ENCODE assay signal across 8 cellular contexts in the genomic region with DNA sequence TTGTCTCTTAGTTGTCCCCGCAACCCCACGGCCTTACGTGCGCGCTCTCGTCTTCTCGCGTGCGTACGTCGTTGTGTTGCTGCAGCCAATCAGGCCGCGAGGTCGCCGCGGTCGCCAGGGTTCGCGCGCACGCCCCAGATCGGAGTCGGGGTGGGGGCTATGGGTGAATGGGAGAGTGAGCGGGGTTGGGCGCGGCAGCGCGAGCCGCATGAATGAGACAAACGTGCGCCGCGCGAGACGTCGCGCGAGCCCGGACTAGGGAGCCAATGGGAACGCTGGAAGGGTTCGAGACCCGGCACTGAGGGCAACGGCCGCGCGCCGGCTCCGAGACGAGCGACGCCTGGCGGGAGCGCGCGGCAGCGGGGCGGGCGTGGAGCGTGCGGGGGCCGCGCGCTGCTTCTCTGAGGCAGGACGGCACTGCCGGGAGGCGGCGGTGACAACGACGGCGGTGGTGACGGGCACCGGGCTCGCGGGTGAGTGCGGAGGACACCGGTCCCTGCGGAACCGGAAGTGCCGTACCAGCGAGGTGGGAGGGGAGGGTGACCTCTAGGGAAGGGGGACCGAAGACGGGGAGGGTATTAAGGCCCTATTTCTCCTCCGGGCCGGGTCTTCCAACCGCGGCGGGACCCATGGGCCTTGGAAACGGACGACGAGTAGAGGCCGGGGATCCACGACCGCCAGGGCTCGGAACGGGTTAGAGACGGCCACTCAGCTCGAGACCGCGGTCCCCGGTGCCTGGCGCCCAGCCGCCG. TPM values are rescaled to one million over a fixed set of nuclear protein-coding genes. Genes with fewer than 3 reads are reported as not detected.
DNase-seq lines count a peak whose midpoint lies in the region; ATAC-seq and TF ChIP-seq lines count a peak whose summit lies in the region.

ZDHHC5 (plus strand) TSS at position 400 of the 752 bp plus-strand sequence. CDS start 4,977 bp downstream, outside the sequence.

- H3K4me3 ChIP-seq in KMS-11 (IDR thresholded peaks at IDR 0.05; ENCODE audit: insufficient read depth, low read depth, low read length) (no peak within 1 kb of the TSS), Panc1 (ENCODE audit: low read depth in 2 of 2, low read length in 2 of 2) (peak within 1 kb of the TSS; percentile 93 to 94), muscle layer of duodenum (ENCODE audit: low read depth in 1 of 2, low read length in 2 of 2) (peak within 1 kb of the TSS; percentile 93 to 96)

- TF ChIP-seq CTCF in KMS-11 (conservative IDR thresholded peaks at IDR 0.05; ENCODE audit: low read depth, low read length): peak; percentile 43
- TF ChIP-seq CTCF in Panc1 (IDR thresholded peaks at IDR 0.05): peak; percentile 56; the same call in 1 of the 2 replicates

- H3K9me3 ChIP-seq in Panc1 (ENCODE audit: control insufficient read depth, insufficient read depth, low read depth, low read length) (no peaks in the 10 kb centered on the region), muscle layer of duodenum (ENCODE audit: control insufficient read depth in 1 of 2, low read length in 2 of 2) (no peaks in the 10 kb centered on the region)

- peak within 1 kb of the TSS; percentile 96 for H3K4me3 Mint-ChIP-seq in activated T-cell treated with anti-CD3 and anti-CD28 coated beads, Interleukin-2, amount 50 U/mL, for 4 hours

- DNase-seq in DMS53 treated with DMSO at 0.1 percent for 48 hours (lab: John Stamatoyannopoulos, UW; ENCODE audit: unreplicated experiment) (peak; percentile 74), Panc1 (ENCODE audit: low read depth, low spot score) (peak; percentile 93)
- DNase-seq in activated T-cell treated with anti-CD3 and anti-CD28 coated beads, Interleukin-2, amount 50 U/mL, for 4 hours: peak; percentile 99
- DNase-seq in stimulated activated CD8-positive, alpha-beta memory T cell treated with anti-CD3 and anti-CD28 coated beads, Interleukin-7, amount 100 ng/mL, for 4 hours (ENCODE audit: low read depth in 2 of 2): peak; percentile 99 to 100

- H3K79me2 ChIP-seq in KMS-11 (ENCODE audit: insufficient read depth, low read depth): peaks cover 45% of the 10 kb centered on the region

- ATAC-seq in GM21717 (IDR thresholded peaks at IDR 0.05; ENCODE audit: unreplicated experiment) (peak; percentile 85), Panc1 (peak; percentile 96), esophagus mucosa (peak; percentile 93)
- ATAC-seq in activated T-cell treated with anti-CD3 and anti-CD28 coated beads, Interleukin-2, amount 50 U/mL, for 4 hours: peak; percentile 91 to 92

- no TSS peak for BruUV-seq in Panc1 (replicated peaks; lab: Mats Ljungman, UMichigan)

- H2AFZ ChIP-seq in KMS-11 (ENCODE audit: low read depth): peak within 1 kb of the TSS; percentile 97

- CTCF ChIA-PET in Panc1 (lab: Charles Lee): no interaction called here

- peak within 1 kb of the TSS; percentile 74 for H3K9ac ChIP-seq in KMS-11

- peaks cover 8% of the 10 kb centered on the region for H3K36me3 Mint-ChIP-seq in activated T-cell treated with anti-CD3 and anti-CD28 coated beads, Interleukin-2, amount 50 U/mL, for 4 hours (ENCODE audit: insufficient read depth)

- H4K20me1 ChIP-seq in KMS-11 (ENCODE audit: insufficient read depth): peaks cover 9% of the 10 kb centered on the region; the same call in 1 of the 2 replicates

- no peaks in the 10 kb centered on the region for H3K9me3 Mint-ChIP-seq in activated T-cell treated with anti-CD3 and anti-CD28 coated beads, Interleukin-2, amount 50 U/mL, for 4 hours

- no peaks in the 10 kb centered on the region for H3K27me3 Mint-ChIP-seq in activated T-cell treated with anti-CD3 and anti-CD28 coated beads, Interleukin-2, amount 50 U/mL, for 4 hours (ENCODE audit: low read depth)

- H3K27ac ChIP-seq in KMS-11: peak within 1 kb of the TSS; percentile 78
- H3K27ac ChIP-seq in Panc1 (ENCODE audit: low read length): peak within 1 kb of the TSS; percentile 98
- peak within 1 kb of the TSS; percentile 100 for H3K27ac ChIP-seq in muscle layer of duodenum (ENCODE audit: low read length)

- in situ Hi-C loops in Panc1 (cut with HindIII; ENCODE audit: low pct_unique_long_range_greater_than_20kb, low sequenced_read_pairs): no loop called here

- H3K4me1 ChIP-seq in KMS-11 (ENCODE audit: low read depth, poor library complexity, severe bottlenecking) (peaks cover 30% of the 10 kb centered on the region), Panc1 (ENCODE audit: control insufficient read depth, insufficient read depth, low read length) (peaks cover 15% of the 10 kb centered on the region), muscle layer of duodenum (ENCODE audit: control insufficient read depth in 1 of 2, insufficient read depth in 2 of 2, low read length in 2 of 2) (peaks cover 15 to 26% of the 10 kb centered on the region in 2 donors)

- peaks cover 47% of the 10 kb centered on the region for H3K4me1 Mint-ChIP-seq in activated T-cell treated with anti-CD3 and anti-CD28 coated beads, Interleukin-2, amount 50 U/mL, for 4 hours (ENCODE audit: low read depth)

- intact Hi-C loops in Panc1 (cut with micrococcal nuclease; ENCODE audit: unreplicated experiment): no loop called here

- POLR2A ChIA-PET in Panc1 (lab: Charles Lee): no interaction called here

- no peaks in the 10 kb centered on the region for H3K27me3 ChIP-seq in KMS-11 (ENCODE audit: insufficient read depth, low read depth)
- H3K27me3 ChIP-seq in Panc1 (ENCODE audit: control insufficient read depth, insufficient read depth, low read length): no peaks in the 10 kb centered on the region
- no peaks in the 10 kb centered on the region for H3K27me3 ChIP-seq in muscle layer of duodenum (ENCODE audit: low read depth, low read length)

- peak within 1 kb of the TSS; percentile 96 for H3K4me2 ChIP-seq in KMS-11

- H3K36me3 ChIP-seq in KMS-11 (ENCODE audit: insufficient read depth): 0 out of 2 replicates have a peak, but pooled peaks cover 5% of the 10 kb centered on the region
- H3K36me3 ChIP-seq in Panc1 (ENCODE audit: control insufficient read depth, insufficient read depth, low read length): peaks cover 11% of the 10 kb centered on the region
- H3K36me3 ChIP-seq in muscle layer of duodenum (ENCODE audit: control insufficient read depth in 1 of 2, insufficient read depth in 2 of 2, low read length in 2 of 2): peaks cover 11 to 19% of the 10 kb centered on the region in 2 donors

RNA-seq across cellular contexts. Expression of gene ZDHHC5, which starts in this region (rescaled TPM):
- 80.6 TPM for total RNA-seq in Panc1 (2021; ENCODE audit: unreplicated experiment)
- 78.4 TPM for polyA plus RNA-seq in Panc1 (2012; ENCODE audit: insufficient read length)
- 10 to 100 TPM; 65.0 to 78.1 (median 73.8) TPM for total RNA-seq in activated T-cell treated with anti-CD3 and anti-CD28 coated beads, Interleukin-2, amount 50 U/mL, for 4 hours
- 122 TPM for total RNA-seq in esophagus mucosa
